In genomic region chr2:218329027-218329825, GRCh38 we compare ENCODE assay signal across 10 cellular contexts. TPM values are rescaled to one million over a fixed set of nuclear protein-coding genes. Genes with fewer than 3 reads are reported as not detected.
DNase-seq lines count a peak whose midpoint lies in the region; ATAC-seq and TF ChIP-seq lines count a peak whose summit lies in the region.
"Had no signal": no experiment of that assay in that cellular context is flagged by ENCODE, and none has a peak within 500 bp of the region (broad histone marks: within the 10 kb centered on the region; RNA-seq: fewer than 3 reads in every experiment).

No MANE protein-coding gene starts in this region.

- in situ Hi-C loops in GM13976 (cut with MboI; ENCODE audit: low sequenced_read_pairs, unreplicated experiment): no loop called here

- no peak overlapping the region for H2BK5ac ChIP-seq in mesenchymal stem cell (ENCODE audit: low read depth, low read length, poor library complexity, severe bottlenecking)

- DNase-seq in GM13976 (ENCODE audit: low spot score): peak; percentile 79
- DNase-seq in GM20000 (ENCODE audit: low spot score): peak; percentile 79
- DNase-seq in mesenchymal stem cell: no peak
- no peak for DNase-seq in SHP77 (lab: John Stamatoyannopoulos, UW)
- DNase-seq in GM19240 (ENCODE audit: insufficient read length, low spot score): no peak
- DNase-seq in KG1 (lab: John Stamatoyannopoulos, UW): no peak
- no peak for DNase-seq in NCI-H2227 treated with DMSO at 0.1 percent for 48 hours (lab: John Stamatoyannopoulos, UW)
- DNase-seq: activated naive CD4-positive, alpha-beta T cell treated with anti-CD3 and anti-CD28 coated beads, Interleukin-2, amount 10 ng/mL, durations not matched to agents 7 days and 5 days; DND-41 had no signal

- no peak overlapping the region for H3K9ac ChIP-seq in mesenchymal stem cell (ENCODE audit: low read length)

- peak overlapping the region in 1 of 2 experiments; percentile 21 for H2BK12ac ChIP-seq in mesenchymal stem cell (ENCODE audit: low read length in 2 of 2)

- no peak overlapping the region for H3K23ac ChIP-seq in mesenchymal stem cell (ENCODE audit: low read length in 2 of 2)

- no peak overlapping the region for H3K4me3 ChIP-seq in mesenchymal stem cell (ENCODE audit: insufficient read depth in 1 of 2, low read depth in 1 of 2, low read length in 2 of 2)

- H3K4me1 ChIP-seq in mesenchymal stem cell (ENCODE audit: control insufficient read depth, insufficient read depth, low read depth, low read length): peaks cover 21% of the 10 kb centered on the region

- peak; percentile 50 for ATAC-seq in HG03354 (IDR thresholded peaks at IDR 0.05; ENCODE audit: poor library complexity, severe bottlenecking, unreplicated experiment)

- no peak overlapping the region for H4K91ac ChIP-seq in mesenchymal stem cell (ENCODE audit: low read length)

- H3K27me3 ChIP-seq in mesenchymal stem cell (ENCODE audit: control insufficient read depth in 1 of 2, insufficient read depth in 1 of 2, low read length in 2 of 2): peaks cover 0 to 18% of the 10 kb centered on the region in 2 experiments

- H3K4me2 ChIP-seq in mesenchymal stem cell (ENCODE audit: low read length, poor library complexity, severe bottlenecking): no peak overlapping the region

- H4K8ac ChIP-seq in mesenchymal stem cell (ENCODE audit: low read length): peak overlapping the region; percentile 21

- no peak overlapping the region for H2BK120ac ChIP-seq in mesenchymal stem cell (ENCODE audit: low read depth, low read length)

- H3K4ac ChIP-seq in mesenchymal stem cell (ENCODE audit: low read depth in 1 of 2, low read length in 2 of 2): no peak overlapping the region

- 89% methylated on average over 18 of the region's 18 CpGs for WGBS in mesenchymal stem cell

- H3K18ac ChIP-seq in mesenchymal stem cell (ENCODE audit: low read depth in 1 of 2, low read length in 2 of 2): no peak overlapping the region

- H3K9me3 ChIP-seq in mesenchymal stem cell (ENCODE audit: control insufficient read depth, low read length): no peaks in the 10 kb centered on the region

- H2AFZ ChIP-seq in mesenchymal stem cell (ENCODE audit: low read depth, low read length): no peak overlapping the region

- no peak for TF ChIP-seq CTCF in GM13976 (IDR thresholded peaks at IDR 0.05; ENCODE audit: borderline replicate concordance, control extremely low read depth, extremely low read depth, insufficient read depth, missing control alignments)
- TF ChIP-seq CTCF in GM20000 (IDR thresholded peaks at IDR 0.05; ENCODE audit: extremely low read depth, missing control alignments): no peak

- H2BK15ac ChIP-seq in mesenchymal stem cell (ENCODE audit: low read depth, poor library complexity, severe bottlenecking): no peak overlapping the region

- H3K27ac ChIP-seq in mesenchymal stem cell (ENCODE audit: low read length, poor library complexity, severe bottlenecking): no peak overlapping the region

- H3K14ac ChIP-seq in mesenchymal stem cell (ENCODE audit: low read length in 2 of 2): no peak overlapping the region

- peaks cover 13% of the 10 kb centered on the region for H3K79me1 ChIP-seq in mesenchymal stem cell (replicated peaks; ENCODE audit: low read length, poor library complexity, severe bottlenecking)

- no peak overlapping the region for H2AK5ac ChIP-seq in mesenchymal stem cell (ENCODE audit: low read length, severe bottlenecking)

- H3K36me3 ChIP-seq in mesenchymal stem cell (ENCODE audit: control insufficient read depth in 1 of 2, insufficient read depth in 2 of 2, low read depth in 1 of 2, low read length in 2 of 2): peaks cover 0 to 6% of the 10 kb centered on the region in 2 experiments

RNA-seq across cellular contexts. Expression of gene CATIP, which starts 27.4 kb away (rescaled TPM):
- not detected for polyA plus RNA-seq in mesenchymal stem cell (2013, experiment 1 of 2)
- polyA plus RNA-seq in mesenchymal stem cell (2013, experiment 2 of 2): not detected

RNA-seq across cellular contexts. Expression of gene TMBIM1, which starts 36.9 kb away (rescaled TPM):
- polyA plus RNA-seq in mesenchymal stem cell (2013, experiment 1 of 2): 178 TPM
- polyA plus RNA-seq in mesenchymal stem cell (2013, experiment 2 of 2): 177 TPM

RNA-seq across cellular contexts. Expression of gene SLC11A1, which starts 52.8 kb away (rescaled TPM):
- 0.10 TPM for polyA plus RNA-seq in mesenchymal stem cell (2013, experiment 1 of 2)
- 0.10 TPM for polyA plus RNA-seq in mesenchymal stem cell (2013, experiment 2 of 2)

RNA-seq across cellular contexts. Expression of gene PNKD, which starts 58.9 kb away (rescaled TPM):
- polyA plus RNA-seq in mesenchymal stem cell (2013, experiment 1 of 2): 87.9 TPM
- 88.5 TPM for polyA plus RNA-seq in mesenchymal stem cell (2013, experiment 2 of 2)

RNA-seq across cellular contexts. Expression of gene AAMP, which starts 59.3 kb away (rescaled TPM):
- polyA plus RNA-seq in mesenchymal stem cell (2013, experiment 1 of 2): 44.9 TPM
- polyA plus RNA-seq in mesenchymal stem cell (2013, experiment 2 of 2): 43.4 TPM

Comparison
In these comparisons a context has a peak if more than half of its experiments do, and no peak if none do; other contexts are left out.
1. DNase-seq: peak in GM13976 (single experiment) and GM20000 (single experiment); none in mesenchymal stem cell (single experiment), SHP77 (0 of 2), GM19240 (single experiment), KG1 (single experiment) and NCI-H2227 treated with DMSO at 0.1 percent for 48 hours (single experiment).